ENCODE assay signal across 13 cellular contexts in genomic region chr6:114040871-114041270, GRCh38.
"Had no signal": no experiment of that assay in that cellular context is flagged by ENCODE, and none has a peak within 500 bp of the region (broad histone marks: within the 10 kb centered on the region; RNA-seq: fewer than 3 reads in every experiment).

No MANE protein-coding gene starts in this region.

- H3K4me3 ChIP-seq: body of pancreas, left lung, tibial artery had no signal

- H3K4me1 ChIP-seq: body of pancreas, left lung, tibial artery had no signal

- ATAC-seq: activated CD4-positive, CD25-positive, alpha-beta regulatory T cell treated with anti-CD3 and anti-CD28 coated beads, Interleukin-2, amount 50 U/mL, for 24 hours; activated naive CD8-positive, alpha-beta T cell treated with anti-CD3 and anti-CD28 coated beads, Interleukin-2, amount 50 U/mL, for 24 hours; body of pancreas; left lung; naive thymus-derived CD8-positive, alpha-beta T cell had no signal

- H3K27ac ChIP-seq: body of pancreas, left lung, tibial artery had no signal

- H3K9me3 ChIP-seq: body of pancreas, left lung, tibial artery had no signal

- H3K36me3 ChIP-seq: left lung, tibial artery had no signal

- H3K27me3 ChIP-seq: body of pancreas, left lung, tibial artery had no signal

- DNase-seq: activated CD4-positive, alpha-beta T cell treated with anti-CD3 and anti-CD28 coated beads, Interleukin-2, amount 50 U/mL, for 4 hours; activated naive CD4-positive, alpha-beta T cell treated with anti-CD3 and anti-CD28 coated beads for 36 hours; activated naive CD8-positive, alpha-beta T cell treated with anti-CD3 and anti-CD28 coated beads, Interleukin-2, amount 50 U/mL, for 24 hours; activated T-cell treated with anti-CD3 and anti-CD28 coated beads for 4 hours; body of pancreas; effector memory CD4-positive, alpha-beta T cell; islet precursor cell; left lung; naive thymus-derived CD8-positive, alpha-beta T cell; retina; SW 1271; tibial artery had no signal
